Comparison of ENCODE assay signal across 22 cellular contexts in the genomic region with DNA sequence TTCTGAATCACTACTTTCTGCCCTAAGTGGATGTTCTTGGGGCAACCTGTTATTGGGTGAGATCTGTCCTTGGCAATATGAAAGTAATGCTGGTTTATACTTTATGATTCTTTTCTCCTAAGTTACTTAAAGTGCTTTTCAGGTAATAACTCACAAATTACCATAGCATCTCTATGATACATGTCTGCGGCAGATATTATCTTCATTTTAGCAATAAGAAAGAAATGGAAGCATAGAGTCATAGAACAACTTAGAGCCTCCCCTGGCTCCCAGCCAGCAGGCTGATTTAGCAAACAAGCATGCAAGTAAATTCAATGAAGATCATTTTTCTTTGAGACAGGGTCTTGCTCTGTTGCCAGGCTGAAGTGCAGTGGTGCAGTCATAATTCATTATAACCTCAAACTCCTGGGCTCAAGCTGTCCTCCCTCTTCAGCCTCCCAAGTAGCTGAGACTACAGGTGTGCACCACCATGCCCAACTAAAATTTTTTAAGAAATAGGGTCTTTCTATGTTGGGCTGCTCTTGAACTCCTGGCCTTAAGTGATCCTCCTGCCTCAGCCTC. TPM values are rescaled to one million over a fixed set of nuclear protein-coding genes. Genes with fewer than 3 reads are reported as not detected.
"Had no signal": no experiment of that assay in that cellular context is flagged by ENCODE, and none has a peak within 500 bp of the region (broad histone marks: within the 10 kb centered on the region; RNA-seq: fewer than 3 reads in every experiment).

No MANE protein-coding gene starts in this region.

- DNase-seq: activated B cell treated with CpG ODN at 0.5 μM for 24 hours; activated CD4-positive, alpha-beta memory T cell treated with anti-CD3 and anti-CD28 coated beads, Interleukin-2, amount 10 ng/mL, durations not matched to agents 7 days and 5 days; activated CD4-positive, alpha-beta T cell treated with anti-CD3 and anti-CD28 coated beads for 4 hours; activated naive CD4-positive, alpha-beta T cell treated with anti-CD3 and anti-CD28 coated beads for 36 hours; activated T-cell treated with anti-CD3 and anti-CD28 coated beads, Interleukin-2, amount 50 U/mL, for 1 hour; aorta; cerebellar nuclear complex; effector memory CD4-positive, alpha-beta T cell; gastrocnemius medialis; head of caudate nucleus; left ventricle myocardium inferior; nephron progenitor cell; posterior cingulate gyrus; stimulated activated naive B cell treated with anti-CD40 and anti-IgM and Interleukin-4, amounts not matched to agents 10 μg/mL and 1 μg/mL and 100 μg/mL, for 72 hours; T-helper 9 cell; upper lobe of left lung had no signal

- H3K27ac ChIP-seq: breast epithelium, gastrocnemius medialis, left ventricle myocardium inferior, thoracic aorta, upper lobe of left lung had no signal

- H3K9me3 Mint-ChIP-seq: activated B cell treated with CpG ODN at 0.5 μM for 24 hours; activated CD4-positive, alpha-beta memory T cell treated with anti-CD3 and anti-CD28 coated beads, Interleukin-2, amount 10 ng/mL, durations not matched to agents 7 days and 5 days; activated naive CD4-positive, alpha-beta T cell treated with anti-CD3 and anti-CD28 coated beads for 36 hours; activated T-helper 17 cell treated with anti-CD3 and anti-CD28 coated beads, Interleukin-2, amount 50 U/mL, for 72 hours; dendritic cell treated with granulocyte-macrophage colony-stimulating factor and Interleukin-4, amounts not matched to agents 40 ng/mL and 50 ng/mL, for 4 days; nephron progenitor cell; stimulated activated naive B cell treated with anti-CD40 and anti-IgM and Interleukin-4, amounts not matched to agents 10 μg/mL and 1 μg/mL and 100 μg/mL, for 72 hours had no signal

- H3K4me3 ChIP-seq: breast epithelium, gastrocnemius medialis, left ventricle myocardium inferior, thoracic aorta, upper lobe of left lung had no signal

- H3K4me3 Mint-ChIP-seq: activated B cell treated with CpG ODN at 0.5 μM for 24 hours; activated CD4-positive, alpha-beta memory T cell treated with anti-CD3 and anti-CD28 coated beads, Interleukin-2, amount 10 ng/mL, durations not matched to agents 7 days and 5 days; activated naive CD4-positive, alpha-beta T cell treated with anti-CD3 and anti-CD28 coated beads for 36 hours; activated T-helper 17 cell treated with anti-CD3 and anti-CD28 coated beads, Interleukin-2, amount 50 U/mL, for 72 hours; dendritic cell treated with granulocyte-macrophage colony-stimulating factor and Interleukin-4, amounts not matched to agents 40 ng/mL and 50 ng/mL, for 4 days; nephron progenitor cell; stimulated activated naive B cell treated with anti-CD40 and anti-IgM and Interleukin-4, amounts not matched to agents 10 μg/mL and 1 μg/mL and 100 μg/mL, for 72 hours had no signal

- H3K36me3 ChIP-seq: breast epithelium, gastrocnemius medialis, left ventricle myocardium inferior, thoracic aorta, upper lobe of left lung had no signal

- H3K4me1 ChIP-seq: breast epithelium, gastrocnemius medialis, left ventricle myocardium inferior, upper lobe of left lung had no signal

- H3K27me3 ChIP-seq: breast epithelium, gastrocnemius medialis, upper lobe of left lung had no signal

- H3K9me3 ChIP-seq: breast epithelium, gastrocnemius medialis, left ventricle myocardium inferior, thoracic aorta, upper lobe of left lung had no signal

- H3K4me1 Mint-ChIP-seq: activated B cell treated with CpG ODN at 0.5 μM for 24 hours; activated CD4-positive, alpha-beta memory T cell treated with anti-CD3 and anti-CD28 coated beads, Interleukin-2, amount 10 ng/mL, durations not matched to agents 7 days and 5 days; activated T-helper 17 cell treated with anti-CD3 and anti-CD28 coated beads, Interleukin-2, amount 50 U/mL, for 72 hours; stimulated activated naive B cell treated with anti-CD40 and anti-IgM and Interleukin-4, amounts not matched to agents 10 μg/mL and 1 μg/mL and 100 μg/mL, for 72 hours had no signal

- H3K27ac Mint-ChIP-seq: activated B cell treated with CpG ODN at 0.5 μM for 24 hours; activated CD4-positive, alpha-beta memory T cell treated with anti-CD3 and anti-CD28 coated beads, Interleukin-2, amount 10 ng/mL, durations not matched to agents 7 days and 5 days; activated naive CD4-positive, alpha-beta T cell treated with anti-CD3 and anti-CD28 coated beads for 36 hours; activated T-helper 17 cell treated with anti-CD3 and anti-CD28 coated beads, Interleukin-2, amount 50 U/mL, for 72 hours; dendritic cell treated with granulocyte-macrophage colony-stimulating factor and Interleukin-4, amounts not matched to agents 40 ng/mL and 50 ng/mL, for 4 days; nephron progenitor cell; stimulated activated naive B cell treated with anti-CD40 and anti-IgM and Interleukin-4, amounts not matched to agents 10 μg/mL and 1 μg/mL and 100 μg/mL, for 72 hours had no signal

RNA-seq across cellular contexts. Expression of gene GRM8, which starts 38.1 kb away (rescaled TPM):
- total RNA-seq: activated B cell treated with CpG ODN at 0.5 μM for 24 hours; activated CD4-positive, alpha-beta memory T cell treated with anti-CD3 and anti-CD28 coated beads, Interleukin-2, amount 10 ng/mL, durations not matched to agents 7 days and 5 days; activated naive CD4-positive, alpha-beta T cell treated with anti-CD3 and anti-CD28 coated beads for 36 hours; activated T-helper 17 cell treated with anti-CD3 and anti-CD28 coated beads, Interleukin-2, amount 50 U/mL, for 72 hours; aorta; breast epithelium; endothelial cell of umbilical vein; fibroblast of lung; gastrocnemius medialis; thoracic aorta had no signal
- polyA plus RNA-seq: endothelial cell of umbilical vein, fibroblast of lung had no signal
